ENCODE assay signal across 18 cellular contexts in the genomic region with DNA sequence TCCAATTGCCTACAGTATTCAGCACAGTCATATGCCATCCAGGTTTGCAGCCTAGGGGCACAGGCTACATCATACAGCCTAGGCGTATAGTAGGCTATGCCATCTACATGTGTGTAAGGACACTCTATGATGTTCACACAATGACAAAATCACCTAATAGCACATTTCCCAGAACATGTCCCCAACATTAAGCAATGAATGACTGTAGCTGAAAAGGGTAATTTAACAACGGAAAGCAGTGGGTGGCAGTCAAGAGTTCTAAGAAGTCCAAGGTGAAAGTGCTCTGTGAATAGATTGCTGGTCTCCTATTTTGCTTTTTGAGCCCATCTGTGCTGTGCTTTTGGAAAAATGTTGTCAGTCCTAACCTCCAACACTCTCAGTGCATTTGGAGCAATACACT.
DNase-seq lines count a peak whose midpoint lies in the region; ATAC-seq, FAIRE-seq and TF ChIP-seq lines count a peak whose summit lies in the region.
"Had no signal": no experiment of that assay in that cellular context is flagged by ENCODE, and none has a peak within 500 bp of the region (broad histone marks: within the 10 kb centered on the region; RNA-seq: fewer than 3 reads in every experiment).

No MANE protein-coding gene starts in this region.

- peak overlapping the region; percentile 86 for H3K27ac Mint-ChIP-seq in activated naive CD8-positive, alpha-beta T cell
- H3K27ac Mint-ChIP-seq in stimulated activated naive CD8-positive, alpha-beta T cell treated with anti-CD3 and anti-CD28 coated beads, Interleukin-15, amount 100 ng/mL, for 72 hours = peak overlapping the region; percentile 80 to 83
- H3K27ac Mint-ChIP-seq: B cell, immature natural killer cell had no signal

- no peak overlapping the region for H2AFZ ChIP-seq in HepG2 (ENCODE audit: low read length)
- H2AFZ ChIP-seq: GM23248, parathyroid adenoma had no signal

- TF ChIP-seq RAD21 in liver (IDR thresholded peaks at IDR 0.05) = peak; percentile 58 to 62
- no peak for TF ChIP-seq RAD21 in HepG2 (CRISPR knock-in tag; IDR thresholded peaks at IDR 0.05)

- H3K79me2 ChIP-seq in HepG2 (ENCODE audit: insufficient read depth, low read length) = no peaks in the 10 kb centered on the region
- H3K79me2 ChIP-seq: parathyroid adenoma had no signal

- DNase-seq in HepG2 (ENCODE audit: low spot score) = no peak
- no peak for DNase-seq in HTR-8/SVneo (ENCODE audit: insufficient read length, low spot score)
- DNase-seq in stimulated activated naive CD8-positive, alpha-beta T cell treated with anti-CD3 and anti-CD28 coated beads, Interleukin-15, amount 100 ng/mL, for 72 hours = peak; percentile 11 to 13
- DNase-seq in activated effector memory CD4-positive, alpha-beta T cell treated with Interleukin-2 at 50 U/mL for 16 hours = no peak
- no peak for DNase-seq in NCI-H510A treated with DMSO at 0.1 percent for 48 hours (lab: John Stamatoyannopoulos, UW)
- no peak for DNase-seq in SW480 (ENCODE audit: low spot score)
- DNase-seq: DMS79 treated with DMSO at 0.1 percent for 48 hours, foreskin melanocyte, GM23248, immature natural killer cell, midbrain, spleen had no signal

- BruUV-seq in HepG2 (replicated peaks; lab: Mats Ljungman, UMichigan) = no TSS peak

- peaks cover 0 to 4% (median 0%) of the 10 kb centered on the region in 4 donors for H3K27me3 ChIP-seq in liver (ENCODE audit: control insufficient read depth in 4 of 4, insufficient read depth in 4 of 4, low read length in 3 of 4)
- H3K27me3 ChIP-seq in HepG2 (ENCODE audit: control insufficient read depth in 1 of 2, insufficient read depth in 2 of 2, low read length in 2 of 2) = peaks cover 0 to 6% of the 10 kb centered on the region in 2 experiments; a peak in 1 of 5 replicates
- H3K27me3 ChIP-seq: cardiac muscle cell, spleen, vagina had no signal

- CTCF ChIA-PET in HepG2 (lab: Yijun Ruan, JAX; ENCODE audit: low intra/inter-chr PET ratio, low total read pairs) = no interaction called here

- TF ChIP-seq EP300 in HepG2 (IDR thresholded peaks at IDR 0.05; ENCODE audit: low read depth in 2 of 2, low read length in 2 of 2) (no peak), HepG2 (CRISPR knock-in tag; IDR thresholded peaks at IDR 0.05; ENCODE audit: borderline replicate concordance) (no peak)

- no peaks in the 10 kb centered on the region for H3K4me1 ChIP-seq in liver (ENCODE audit: control insufficient read depth in 4 of 4, insufficient read depth in 4 of 4, low read length in 3 of 4)
- H3K4me1 ChIP-seq in HepG2 (ENCODE audit: insufficient read depth, low read length) = no peaks in the 10 kb centered on the region
- H3K4me1 ChIP-seq: parathyroid adenoma had no signal

- H3K9me3 ChIP-seq in liver (ENCODE audit: control insufficient read depth in 4 of 4, low read length in 3 of 4) (no peaks in the 10 kb centered on the region), HepG2 (ENCODE audit: low read length) (no peaks in the 10 kb centered on the region)
- H3K9me3 ChIP-seq: vagina had no signal

- TF ChIP-seq POLR2A in HepG2 (IDR thresholded peaks at IDR 0.05; ENCODE audit: insufficient read depth in 1 of 2, low read depth in 2 of 2, low read length in 2 of 2) = no peak

- in situ Hi-C loops in HepG2 (cut with HindIII; ENCODE audit: extremely low pct_ligation_motif_present, low pct_unique_long_range_greater_than_20kb) = no loop called here

- H3K36me3 Mint-ChIP-seq in activated naive CD8-positive, alpha-beta T cell = peaks cover 3% of the 10 kb centered on the region

- H3K36me3 ChIP-seq in liver (ENCODE audit: control insufficient read depth in 4 of 4, insufficient read depth in 3 of 4, low read depth in 1 of 4, low read length in 3 of 4) (no peaks in the 10 kb centered on the region), HepG2 (replicated peaks in 1 of 2; ENCODE audit: control insufficient read depth in 1 of 2, insufficient read depth in 2 of 2, low read length in 2 of 2) (no peaks in the 10 kb centered on the region)
- H3K36me3 ChIP-seq: cardiac muscle cell, spleen, vagina had no signal

- no peak for FAIRE-seq in HepG2 (lab: Jason Lieb, UNC)
- peak; percentile 77 for FAIRE-seq in HTR-8/SVneo (lab: Jason Lieb, UNC)

- no peak for ATAC-seq in HepG2
- peak; percentile 90 for ATAC-seq in stimulated activated naive CD8-positive, alpha-beta T cell treated with anti-CD3 and anti-CD28 coated beads, Interleukin-15, amount 100 ng/mL, for 72 hours

- 67% methylated on average over 2 of the region's 2 CpGs for WGBS in liver
- WGBS in HepG2 (ENCODE audit: low lambda C conversion rate) = 50% methylated on average over 2 of the region's 2 CpGs

- no peak overlapping the region for H3K4me2 ChIP-seq in HepG2 (ENCODE audit: low read depth, low read length)

- intact Hi-C loops in HepG2 (cut with micrococcal nuclease; ENCODE audit: unreplicated experiment) = no loop called here

- no peak overlapping the region for H3K4me3 ChIP-seq in liver (ENCODE audit: low read depth in 1 of 3, low read length in 3 of 3)
- H3K4me3 ChIP-seq in HepG2 (replicated peaks in 1 of 3; ENCODE audit: insufficient read depth in 1 of 3, low read depth in 2 of 3, low read length in 3 of 3) = no peak overlapping the region
- H3K4me3 ChIP-seq: cardiac muscle cell, GM23248, spleen, vagina had no signal

- no peak overlapping the region for H3K9ac ChIP-seq in liver (ENCODE audit: low read depth in 1 of 2, low read length in 2 of 2)
- H3K9ac ChIP-seq in HepG2 (ENCODE audit: insufficient read depth, low read depth, low read length) = no peak overlapping the region
- H3K9ac ChIP-seq: GM23248, parathyroid adenoma had no signal

- H4K20me1 ChIP-seq in HepG2 (ENCODE audit: insufficient read depth, low read length) = no peaks in the 10 kb centered on the region

- H3K4me1 Mint-ChIP-seq in activated naive CD8-positive, alpha-beta T cell (ENCODE audit: low read depth) = peaks cover 15% of the 10 kb centered on the region
- peaks cover 19% of the 10 kb centered on the region for H3K4me1 Mint-ChIP-seq in stimulated activated naive CD8-positive, alpha-beta T cell treated with anti-CD3 and anti-CD28 coated beads, Interleukin-15, amount 100 ng/mL, for 72 hours

- POLR2A ChIA-PET in HepG2 (lab: Yijun Ruan, JAX) = no interaction called here

- peak; percentile 4 for TF ChIP-seq CTCF in liver (IDR thresholded peaks at IDR 0.05; ENCODE audit: low read depth, low read length, missing input control)
- no peak for TF ChIP-seq CTCF in HepG2 (CRISPR knock-in tag; IDR thresholded peaks at IDR 0.05)

- peaks cover 4% of the 10 kb centered on the region for H3K27me3 Mint-ChIP-seq in activated naive CD8-positive, alpha-beta T cell
- no peaks in the 10 kb centered on the region for H3K27me3 Mint-ChIP-seq in stimulated activated naive CD8-positive, alpha-beta T cell treated with anti-CD3 and anti-CD28 coated beads, Interleukin-15, amount 100 ng/mL, for 72 hours

- H3K9me3 Mint-ChIP-seq in activated naive CD8-positive, alpha-beta T cell (ENCODE audit: low read depth) = peaks cover 4% of the 10 kb centered on the region
- H3K9me3 Mint-ChIP-seq in stimulated activated naive CD8-positive, alpha-beta T cell treated with anti-CD3 and anti-CD28 coated beads, Interleukin-15, amount 100 ng/mL, for 72 hours = peaks cover 7 to 9% of the 10 kb centered on the region in 2 donors

- no peak overlapping the region for H3K4me3 Mint-ChIP-seq in activated naive CD8-positive, alpha-beta T cell
- peak overlapping the region; percentile 36 for H3K4me3 Mint-ChIP-seq in stimulated activated naive CD8-positive, alpha-beta T cell treated with anti-CD3 and anti-CD28 coated beads, Interleukin-15, amount 100 ng/mL, for 72 hours
- H3K4me3 Mint-ChIP-seq: immature natural killer cell had no signal

- H3K27ac ChIP-seq in liver (ENCODE audit: low read depth in 1 of 2, low read length in 2 of 2) = no peak overlapping the region
- H3K27ac ChIP-seq in HepG2 (ENCODE audit: extremely low read length, insufficient read depth, low read length) = no peak overlapping the region
- H3K27ac ChIP-seq: cardiac muscle cell, parathyroid adenoma, vagina had no signal

TF ChIP-seq in liver, 16 proteins besides CTCF, POLR2A, EP300 and RAD21 (continues in another document):
- TF ChIP-seq NR2F2 (IDR thresholded peaks at IDR 0.05) (no peak), MAX (IDR thresholded peaks at IDR 0.05) (no peak), ATF3 (IDR thresholded peaks at IDR 0.05) (no peak), GABPA (IDR thresholded peaks at IDR 0.05 in 1 of 2, conservative IDR thresholded peaks at IDR 0.05 in 1 of 2) (no peak), SP1 (IDR thresholded peaks at IDR 0.05) (no peak), EGR1 (IDR thresholded peaks at IDR 0.05; ENCODE audit: low read depth in 2 of 2) (no peak)

TF ChIP-seq in HepG2, 621 proteins besides CTCF, POLR2A, EP300 and RAD21:
- TF ChIP-seq ZFP36L1 (CRISPR knock-in tag; IDR thresholded peaks at IDR 0.05) = no peak
- no peak for TF ChIP-seq KDM4B (CRISPR knock-in tag; IDR thresholded peaks at IDR 0.05)

Comparison
In these comparisons a context has a peak if more than half of its experiments do, and no peak if none do; other contexts are left out.
1. DNase-seq: peak in stimulated activated naive CD8-positive, alpha-beta T cell treated with anti-CD3 and anti-CD28 coated beads, Interleukin-15, amount 100 ng/mL, for 72 hours (2 of 2); none in HepG2 (single experiment), HTR-8/SVneo (single experiment), activated effector memory CD4-positive, alpha-beta T cell treated with Interleukin-2 at 50 U/mL for 16 hours (single experiment), NCI-H510A treated with DMSO at 0.1 percent for 48 hours (single experiment) and SW480 (single experiment).